9 cellular contexts compared by ENCODE assay signal in the genomic region with DNA sequence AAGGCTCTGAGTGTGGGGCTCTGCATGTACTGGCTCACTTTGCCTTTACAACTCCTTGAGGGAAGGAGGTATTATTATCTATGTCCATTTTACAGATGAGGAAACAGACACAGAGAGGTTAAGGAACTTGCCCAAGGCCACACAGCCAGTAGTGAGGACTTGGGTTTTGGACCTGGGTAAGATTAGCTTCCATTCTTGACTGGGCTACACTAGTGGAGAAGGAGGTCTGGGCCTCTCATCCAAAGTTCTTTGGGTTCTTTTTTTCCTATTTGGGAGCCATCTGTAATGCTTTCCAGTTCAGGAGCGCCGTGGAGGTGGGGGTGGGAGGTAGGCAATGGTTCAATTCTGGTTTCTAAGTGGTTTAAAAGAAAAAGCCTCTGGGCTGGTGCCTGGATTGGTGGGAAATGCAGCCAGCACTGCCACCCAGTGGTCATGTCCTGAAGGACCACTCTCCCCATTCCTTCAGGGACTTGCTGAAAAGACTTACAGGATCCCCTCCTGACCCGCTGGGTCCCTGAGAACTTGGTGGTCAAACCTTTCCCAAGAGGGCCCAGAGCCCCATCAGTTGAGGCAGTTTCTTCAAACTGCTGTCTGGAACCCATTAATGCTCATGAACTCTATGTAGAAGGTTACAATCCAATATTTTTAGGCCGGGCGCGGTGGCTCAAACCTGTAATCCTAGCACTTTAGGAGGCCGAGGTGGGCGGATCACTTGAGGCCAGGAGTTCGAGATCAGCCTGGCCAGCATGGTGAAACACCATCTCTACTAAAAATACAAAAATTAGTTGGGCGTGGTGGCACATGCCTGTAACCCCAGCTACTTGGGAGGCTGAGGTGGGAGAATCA. TPM values are rescaled to one million over a fixed set of nuclear protein-coding genes. Genes with fewer than 3 reads are reported as not detected.
DNase-seq lines count a peak whose midpoint lies in the region; ATAC-seq and TF ChIP-seq lines count a peak whose summit lies in the region.
"Had no signal": no experiment of that assay in that cellular context is flagged by ENCODE, and none has a peak within 500 bp of the region (broad histone marks: within the 10 kb centered on the region; RNA-seq: fewer than 3 reads in every experiment).

No MANE protein-coding gene starts in this region.

- H3K4me3 ChIP-seq in KMS-11 (IDR thresholded peaks at IDR 0.05; ENCODE audit: insufficient read depth, low read depth, low read length), result no peak overlapping the region

- no peak overlapping the region for H3K4me3 Mint-ChIP-seq in activated naive CD8-positive, alpha-beta T cell treated with anti-CD3 and anti-CD28 coated beads, Interleukin-2, amount 50 U/mL, for 24 hours
- H3K4me3 Mint-ChIP-seq: activated naive CD8-positive, alpha-beta T cell had no signal

- no peak overlapping the region for H3K4me2 ChIP-seq in KMS-11

- H3K27ac Mint-ChIP-seq in activated naive CD8-positive, alpha-beta T cell treated with anti-CD3 and anti-CD28 coated beads, Interleukin-2, amount 50 U/mL, for 24 hours, result no peak overlapping the region
- H3K27ac Mint-ChIP-seq: activated naive CD8-positive, alpha-beta T cell had no signal

- no peaks in the 10 kb centered on the region for H3K9me3 Mint-ChIP-seq in activated naive CD8-positive, alpha-beta T cell treated with anti-CD3 and anti-CD28 coated beads, Interleukin-2, amount 50 U/mL, for 24 hours

- TF ChIP-seq CTCF in KMS-11 (conservative IDR thresholded peaks at IDR 0.05; ENCODE audit: low read depth, low read length), result peak; percentile 88

- H3K27me3 ChIP-seq in KMS-11 (ENCODE audit: insufficient read depth, low read depth), result no peaks in the 10 kb centered on the region

- H4K20me1 ChIP-seq in KMS-11 (ENCODE audit: insufficient read depth), result no peaks in the 10 kb centered on the region

- no peaks in the 10 kb centered on the region for H3K36me3 ChIP-seq in KMS-11 (ENCODE audit: insufficient read depth)

- ATAC-seq in GM21381 (IDR thresholded peaks at IDR 0.05; ENCODE audit: unreplicated experiment), result peak; percentile 82
- ATAC-seq in activated naive CD8-positive, alpha-beta T cell treated with anti-CD3 and anti-CD28 coated beads, Interleukin-2, amount 50 U/mL, for 24 hours, result peak; percentile 83
- ATAC-seq in left cardiac atrium, result peak; percentile 86

- no peak overlapping the region for H3K27ac ChIP-seq in KMS-11

- no peaks in the 10 kb centered on the region for H3K4me1 Mint-ChIP-seq in activated naive CD8-positive, alpha-beta T cell treated with anti-CD3 and anti-CD28 coated beads, Interleukin-2, amount 50 U/mL, for 24 hours

- DNase-seq in DMS114 treated with DMSO at 0.1 percent for 48 hours (lab: John Stamatoyannopoulos, UW; ENCODE audit: unreplicated experiment) (peak; percentile 67), SKM-1 (lab: John Stamatoyannopoulos, UW; ENCODE audit: unreplicated experiment) (peak; percentile 61), left cardiac atrium (peak; percentile 64), putamen (ENCODE audit: low spot score) (peak; percentile 62)
- peak; percentile 69 for DNase-seq in activated naive CD8-positive, alpha-beta T cell treated with anti-CD3 and anti-CD28 coated beads, Interleukin-2, amount 50 U/mL, for 24 hours
- DNase-seq in NK-92 treated with Interleukin-12 subunit alpha and Interleukin-12 subunit beta, amount 100 ng/mL, for 24 hours (lab: John Stamatoyannopoulos, UW), result no peak

- no peak overlapping the region for H3K9ac ChIP-seq in KMS-11

- peaks cover 11% of the 10 kb centered on the region for H3K27me3 Mint-ChIP-seq in activated naive CD8-positive, alpha-beta T cell treated with anti-CD3 and anti-CD28 coated beads, Interleukin-2, amount 50 U/mL, for 24 hours

- H3K36me3 Mint-ChIP-seq in activated naive CD8-positive, alpha-beta T cell treated with anti-CD3 and anti-CD28 coated beads, Interleukin-2, amount 50 U/mL, for 24 hours (ENCODE audit: low read depth), result no peaks in the 10 kb centered on the region
- H3K36me3 Mint-ChIP-seq: activated naive CD8-positive, alpha-beta T cell had no signal

- intact Hi-C loops in left cardiac atrium (cut with DNase I), result loop anchor here in 1 of 2 donors (2.0 kb wide), 2 partner anchors 171 to 271 kb away; no protein-coding TSS in a partner anchor

- H3K4me1 ChIP-seq in KMS-11 (ENCODE audit: low read depth, poor library complexity, severe bottlenecking), result no peaks in the 10 kb centered on the region

- no peaks in the 10 kb centered on the region for H3K79me2 ChIP-seq in KMS-11 (ENCODE audit: insufficient read depth, low read depth)

- peak overlapping the region; percentile 3; the same call in 1 of the 2 replicates for H2AFZ ChIP-seq in KMS-11 (ENCODE audit: low read depth)

RNA-seq across cellular contexts. Expression of gene NOTO, which starts 38.6 kb away (rescaled TPM):
- total RNA-seq in left cardiac atrium, result not detected

RNA-seq across cellular contexts. Expression of gene SMYD5, which starts 50.3 kb away (rescaled TPM):
- total RNA-seq in left cardiac atrium, result 10 to 100 TPM; 14.1 to 18.2 TPM

RNA-seq across cellular contexts. Expression of gene RAB11FIP5, which starts 51.0 kb away (rescaled TPM):
- 10 to 100 TPM; 21.7 to 31.8 TPM for total RNA-seq in left cardiac atrium
